In the genomic region with DNA sequence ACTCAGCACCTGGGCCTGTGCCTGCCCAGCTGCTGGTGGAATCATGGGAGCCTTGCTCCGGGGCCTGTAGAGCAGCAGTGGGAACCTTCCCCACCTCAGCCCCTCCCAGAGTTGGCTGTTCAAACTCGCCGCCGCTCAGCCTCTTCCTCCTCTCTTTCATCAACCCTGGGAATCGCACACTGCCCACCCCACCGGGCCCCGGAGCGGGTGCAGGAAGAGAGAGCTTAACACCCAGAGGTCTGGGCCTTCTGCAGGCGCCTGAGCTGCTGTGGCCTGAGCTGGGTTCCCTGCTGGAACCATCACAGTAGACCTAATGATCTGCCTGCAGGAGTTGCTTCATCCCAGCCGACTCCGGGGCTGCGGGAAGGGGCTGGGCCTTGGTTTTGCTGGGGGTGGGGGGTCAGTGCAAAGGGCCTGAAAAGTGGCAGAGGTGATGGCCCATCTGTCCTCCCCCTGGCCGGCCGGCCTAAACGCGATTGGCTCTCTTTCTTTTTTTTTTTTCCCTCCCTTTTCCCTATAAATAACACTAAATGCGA, we compare ENCODE assay signal across 9 cellular contexts.
DNase-seq lines count a peak whose midpoint lies in the region; ATAC-seq and TF ChIP-seq lines count a peak whose summit lies in the region.
"Had no signal": no experiment of that assay in that cellular context is flagged by ENCODE, and none has a peak within 500 bp of the region (broad histone marks: within the 10 kb centered on the region; RNA-seq: fewer than 3 reads in every experiment).

No MANE protein-coding gene starts in this region.

- no peak overlapping the region for H3K4me2 ChIP-seq in PC-3 (ENCODE audit: low read length)

- H3K27me3 ChIP-seq in HL-60 (ENCODE audit: insufficient read depth, poor library complexity, severe bottlenecking) (no peaks in the 10 kb centered on the region), right atrium auricular region (no peaks in the 10 kb centered on the region), PC-3 (ENCODE audit: low read length) (no peaks in the 10 kb centered on the region), HAP-1 (ENCODE audit: low read depth) (no peaks in the 10 kb centered on the region)

- H3K27ac ChIP-seq in HL-60 (replicated peaks) (peak overlapping the region; percentile 66), right atrium auricular region (peak overlapping the region; percentile 6 to 32), PC-3 (ENCODE audit: low read length) (no peak overlapping the region)

- POLR2A ChIA-PET in activated CD4-positive, alpha-beta memory T cell treated with anti-CD3 and anti-CD28 coated beads, Interleukin-2, amount 10 ng/mL, durations not matched to agents 7 days and 5 days (lab: Charles Lee), result interaction anchor here (0.9 to 8.6 kb wide), 9 partner anchors 8 to 123 kb away, joined by 3 to 158 read pairs (median 14); no protein-coding TSS in a partner anchor
- POLR2A ChIA-PET in GM10248 (lab: Yijun Ruan, JAX) (interaction anchor here (1.3 kb wide), 1 partner anchor 10 kb away, joined by 6 read pairs; no protein-coding TSS in a partner anchor), PC-3 (lab: Charles Lee; ENCODE audit: unreplicated experiment) (no interaction called here)

- DNase-seq in HL-60 (ENCODE audit: low read depth in 1 of 2, low spot score in 1 of 2) (peak in 1 of 2 experiments; percentile 33), right atrium auricular region (ENCODE audit: low spot score) (no peak), GM10248 (ENCODE audit: extremely low spot score) (no peak), PC-3 (no peak), HAP-1 (ENCODE audit: low spot score in 2 of 2) (no peak)
- no peak for DNase-seq in activated CD4-positive, alpha-beta memory T cell treated with anti-CD3 and anti-CD28 coated beads, Interleukin-2, amount 10 ng/mL, durations not matched to agents 7 days and 5 days
- peak; percentile 38 for DNase-seq in stimulated activated CD8-positive, alpha-beta memory T cell treated with anti-CD3 and anti-CD28 coated beads, Interleukin-4, amount 100 ng/mL, for 48 hours
- DNase-seq: NCI-H524 treated with DMSO at 0.1 percent for 48 hours; stimulated activated CD4-positive, alpha-beta T cell treated with anti-CD3 and anti-CD28 coated beads, Interleukin-1b, Interleukin-23, amount 100 ng/mL, for 48 hours had no signal

- H3K4me3 ChIP-seq in HL-60 (replicated peaks; ENCODE audit: insufficient read depth, low read length) (peak overlapping the region; percentile 29), right atrium auricular region (peak overlapping the region in 1 of 2 donors; percentile 16), PC-3 (ENCODE audit: low read length) (no peak overlapping the region), HAP-1 (no peak overlapping the region)

- H3K9me3 ChIP-seq in right atrium auricular region, result no peaks in the 10 kb centered on the region
- no peaks in the 10 kb centered on the region for H3K9me3 ChIP-seq in PC-3 (ENCODE audit: low read length)
- H3K9me3 ChIP-seq in HAP-1, result no peaks in the 10 kb centered on the region

- CTCF ChIA-PET in activated CD4-positive, alpha-beta memory T cell treated with anti-CD3 and anti-CD28 coated beads, Interleukin-2, amount 10 ng/mL, durations not matched to agents 7 days and 5 days (lab: Charles Lee), result interaction anchor here (1.1 to 4.9 kb wide), 7 partner anchors 8 to 123 kb away, joined by 3 to 26 read pairs (median 5); no protein-coding TSS in a partner anchor
- CTCF ChIA-PET in GM10248 (lab: Yijun Ruan, JAX), result interaction anchor here (1.0 to 6.7 kb wide), 7 partner anchors 8 to 42 kb away, joined by 3 to 45 read pairs (median 5); no protein-coding TSS in a partner anchor
- CTCF ChIA-PET in PC-3 (lab: Charles Lee), result no interaction called here

- H3K36me3 ChIP-seq in right atrium auricular region (no peaks in the 10 kb centered on the region), PC-3 (ENCODE audit: low read depth, low read length) (0 out of 2 replicates have a peak, but pooled peaks cover 8% of the 10 kb centered on the region), HAP-1 (replicated peaks) (no peaks in the 10 kb centered on the region)

- H3F3A ChIP-seq in PC-3 (ENCODE audit: low read length, unreplicated experiment), result no peaks in the 10 kb centered on the region

- peak overlapping the region; percentile 99 for H3K27ac Mint-ChIP-seq in activated CD4-positive, alpha-beta memory T cell treated with anti-CD3 and anti-CD28 coated beads, Interleukin-2, amount 10 ng/mL, durations not matched to agents 7 days and 5 days

- H3K9ac ChIP-seq in PC-3 (ENCODE audit: low read length), result no peak overlapping the region

- H3K36me3 Mint-ChIP-seq in activated CD4-positive, alpha-beta memory T cell treated with anti-CD3 and anti-CD28 coated beads, Interleukin-2, amount 10 ng/mL, durations not matched to agents 7 days and 5 days (ENCODE audit: low read depth), result peaks cover 83% of the 10 kb centered on the region

- H3K4me1 ChIP-seq in right atrium auricular region, result peaks cover 0 to 83% of the 10 kb centered on the region in 2 donors
- H3K4me1 ChIP-seq in PC-3 (ENCODE audit: insufficient read depth, low read length), result peaks cover 13% of the 10 kb centered on the region
- H3K4me1 ChIP-seq in HAP-1, result no peaks in the 10 kb centered on the region; the same call in 1 of the 2 replicates

- peaks cover 34% of the 10 kb centered on the region; the same call in 1 of the 2 replicates for H4K20me1 ChIP-seq in PC-3 (ENCODE audit: low read length)

- no peaks in the 10 kb centered on the region for H3K27me3 Mint-ChIP-seq in activated CD4-positive, alpha-beta memory T cell treated with anti-CD3 and anti-CD28 coated beads, Interleukin-2, amount 10 ng/mL, durations not matched to agents 7 days and 5 days

- H3K79me2 ChIP-seq in PC-3 (ENCODE audit: low read length), result peaks cover 85% of the 10 kb centered on the region

- no peak for ATAC-seq in PC-3

- intact Hi-C loops in PC-3 (cut with micrococcal nuclease), result no loop called here

- H2AFZ ChIP-seq in PC-3 (ENCODE audit: low read length), result no peak overlapping the region

- in situ Hi-C loops in HAP-1 (cut with MboI; ENCODE audit: low sequenced_read_pairs), result no loop called here

- no peak for TF ChIP-seq CTCF in HL-60 (IDR thresholded peaks at IDR 0.05; ENCODE audit: insufficient read depth, low read length)
- no peak for TF ChIP-seq CTCF in right atrium auricular region (IDR thresholded peaks at IDR 0.05)
- TF ChIP-seq CTCF in GM10248 (IDR thresholded peaks at IDR 0.05; ENCODE audit: control extremely low read depth, extremely low read depth, low read depth, missing control alignments), result no peak
- TF ChIP-seq CTCF in PC-3 (conservative IDR thresholded peaks at IDR 0.05; ENCODE audit: low read depth, low read length), result no peak

- H3K4me3 Mint-ChIP-seq in activated CD4-positive, alpha-beta memory T cell treated with anti-CD3 and anti-CD28 coated beads, Interleukin-2, amount 10 ng/mL, durations not matched to agents 7 days and 5 days, result peak overlapping the region; percentile 90

- H3K9me3 Mint-ChIP-seq in activated CD4-positive, alpha-beta memory T cell treated with anti-CD3 and anti-CD28 coated beads, Interleukin-2, amount 10 ng/mL, durations not matched to agents 7 days and 5 days, result no peaks in the 10 kb centered on the region

- H3K9me2 ChIP-seq in PC-3 (replicated peaks; ENCODE audit: low read length), result no peaks in the 10 kb centered on the region

- peaks cover 74% of the 10 kb centered on the region for H3K4me1 Mint-ChIP-seq in activated CD4-positive, alpha-beta memory T cell treated with anti-CD3 and anti-CD28 coated beads, Interleukin-2, amount 10 ng/mL, durations not matched to agents 7 days and 5 days

- no TSS peak for BruUV-seq in PC-3 (replicated peaks; lab: Mats Ljungman, UMichigan)
